Comparison of ENCODE assay signal across 1 cellular context in genomic region chr9:87592554-87593394, GRCh38.
TF ChIP-seq lines count a peak whose summit lies in the region.

No MANE protein-coding gene starts in this region.

TF ChIP-seq in K562, 482 proteins besides CTCF, POLR2A, EP300 and RAD21 (continued from another document and continues in another):
- TF ChIP-seq ZBTB2 (IDR thresholded peaks at IDR 0.05) (no peak), RREB1 (CRISPR knock-in tag; IDR thresholded peaks at IDR 0.05) (no peak), ZBTB11 (CRISPR knock-in tag; IDR thresholded peaks at IDR 0.05) (no peak), UBTF (IDR thresholded peaks at IDR 0.05; ENCODE audit: borderline replicate concordance in 1 of 2, low read depth in 2 of 2, low read length in 2 of 2) (peak; percentile 44 to 92; a peak in 3 of 4 replicates), ZNF518B (CRISPR knock-in tag; IDR thresholded peaks at IDR 0.05) (no peak), NONO (IDR thresholded peaks at IDR 0.05; ENCODE audit: low read depth in 2 of 2, low read length in 1 of 2) (no peak), CREM (IDR thresholded peaks at IDR 0.05; ENCODE audit: low read depth) (peak; percentile 20; the same call in 1 of the 2 replicates), MCM3 (IDR thresholded peaks at IDR 0.05) (no peak), ZNF740 (CRISPR knock-in tag; IDR thresholded peaks at IDR 0.05) (no peak), ZNF740 (tag; IDR thresholded peaks at IDR 0.05) (no peak), PHB (CRISPR knock-in tag; IDR thresholded peaks at IDR 0.05) (no peak), EGR1 (conservative IDR thresholded peaks at IDR 0.05) (0 out of 2 replicates have a peak, but pooled peaks have one; percentile 27), GATA2 (CRISPR knock-in tag; IDR thresholded peaks at IDR 0.05) (no peak), NKRF (IDR thresholded peaks at IDR 0.05; ENCODE audit: borderline replicate concordance) (no peak), KLF1 (tag; IDR thresholded peaks at IDR 0.05) (no peak), NFIC (IDR thresholded peaks at IDR 0.05) (peak; percentile 86), NCOR1 (IDR thresholded peaks at IDR 0.05) (peak; percentile 52), ZBTB40 (IDR thresholded peaks at IDR 0.05) (no peak), ZBTB40 (CRISPR knock-in tag; IDR thresholded peaks at IDR 0.05) (no peak), LEF1 (IDR thresholded peaks at IDR 0.05) (no peak)
